ENCODE assay signal across 19 cellular contexts in the genomic region with DNA sequence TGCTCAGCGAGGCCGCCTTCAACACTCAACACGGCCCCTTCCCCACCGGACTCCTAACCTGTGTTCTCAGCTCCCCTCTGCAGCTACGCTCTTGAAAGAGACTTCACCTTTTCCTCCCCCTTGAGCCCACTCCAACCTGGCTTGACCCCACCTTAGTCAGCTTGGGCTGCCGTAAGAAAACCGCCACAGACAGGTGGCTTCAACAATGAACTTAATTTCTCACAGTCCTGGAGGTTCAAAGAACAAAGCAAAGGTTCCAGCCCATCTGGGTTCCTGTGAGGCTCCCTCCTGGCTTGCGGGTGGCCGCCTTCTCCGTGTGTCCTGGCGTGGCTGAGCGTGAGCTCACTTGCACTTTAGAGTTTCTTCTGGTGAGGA.
"Had no signal": no experiment of that assay in that cellular context is flagged by ENCODE, and none has a peak within 500 bp of the region (broad histone marks: within the 10 kb centered on the region; RNA-seq: fewer than 3 reads in every experiment).

No MANE protein-coding gene starts in this region.

- DNase-seq: activated CD4-positive, alpha-beta T cell treated with anti-CD3 and anti-CD28 coated beads, Interleukin-2, amount 50 U/mL, for 1 hour; activated naive CD4-positive, alpha-beta T cell; activated naive CD8-positive, alpha-beta T cell treated with anti-CD3 and anti-CD28 coated beads, Interleukin-2, amount 10 ng/mL, durations not matched to agents 7 days and 5 days; activated T-cell treated with anti-CD3 and anti-CD28 coated beads for 4 hours; dermis blood vessel endothelial cell; effector memory CD8-positive, alpha-beta T cell; islet precursor cell; mesenchymal stem cell; stimulated activated CD4-positive, alpha-beta T cell treated with anti-CD3 and anti-CD28 coated beads, Interleukin-4, amount 100 ng/mL, for 4 hours; stimulated activated CD8-positive, alpha-beta memory T cell treated with anti-CD3 and anti-CD28 coated beads, Interleukin-4, amount 100 ng/mL, for 48 hours; stimulated activated naive CD4-positive, alpha-beta T cell treated with Interleukin-2 at 50 U/mL for 16 hours; trophoblast cell had no signal

- H3K27me3 ChIP-seq: breast epithelium, gastroesophageal sphincter, hepatocyte had no signal

- H3K9me3 ChIP-seq: breast epithelium, gastroesophageal sphincter had no signal

- H3K4me3 ChIP-seq: gastroesophageal sphincter, hepatocyte, smooth muscle cell had no signal

- ATAC-seq: activated CD4-positive, CD25-positive, alpha-beta regulatory T cell treated with anti-CD3 and anti-CD28 coated beads, Interleukin-2, amount 50 U/mL, for 24 hours; effector memory CD8-positive, alpha-beta T cell; naive thymus-derived CD8-positive, alpha-beta T cell had no signal

- H3K27ac ChIP-seq: epithelial cell of prostate, hepatocyte had no signal

- H3K36me3 ChIP-seq: breast epithelium had no signal
